30 cellular contexts compared by ENCODE assay signal in genomic region chr19:6540918-6541689, GRCh38. TPM values are rescaled to one million over a fixed set of nuclear protein-coding genes. Genes with fewer than 3 reads are reported as not detected.
DNase-seq lines count a peak whose midpoint lies in the region; ATAC-seq and TF ChIP-seq lines count a peak whose summit lies in the region.
"Had no signal": no experiment of that assay in that cellular context is flagged by ENCODE, and none has a peak within 500 bp of the region (broad histone marks: within the 10 kb centered on the region; RNA-seq: fewer than 3 reads in every experiment).

No MANE protein-coding gene starts in this region.

- H4K20me1 ChIP-seq in GM23248 (ENCODE audit: insufficient read depth) (no peaks in the 10 kb centered on the region), MM.1S (ENCODE audit: insufficient read depth, low read length) (no peaks in the 10 kb centered on the region)
- H4K20me1 ChIP-seq: BLaER1 had no signal

- H3K4me2 ChIP-seq in GM23248 (ENCODE audit: unreplicated experiment) (no peak overlapping the region), MM.1S (ENCODE audit: low read depth, low read length) (no peak overlapping the region)
- H3K4me2 ChIP-seq: BLaER1 had no signal

- H3F3A ChIP-seq in GM23248 (ENCODE audit: insufficient read depth) = peaks cover 12% of the 10 kb centered on the region; the same call in 1 of the 2 replicates
- H3F3A ChIP-seq in MM.1S (ENCODE audit: insufficient read depth, low read length) = peaks cover 13% of the 10 kb centered on the region

- no peaks in the 10 kb centered on the region for H3K9me3 Mint-ChIP-seq in chondrocyte (ENCODE audit: low read depth)
- H3K9me3 Mint-ChIP-seq: effector memory CD8-positive, alpha-beta T cell had no signal

- no peaks in the 10 kb centered on the region for H3K4me1 Mint-ChIP-seq in chondrocyte (ENCODE audit: low read depth)
- H3K4me1 Mint-ChIP-seq: nephron progenitor cell had no signal

- no peak overlapping the region for H2AFZ ChIP-seq in GM23248
- H2AFZ ChIP-seq in MM.1S (ENCODE audit: low read length) = no peak overlapping the region

- peaks cover 4% of the 10 kb centered on the region for H3K27me3 Mint-ChIP-seq in chondrocyte (ENCODE audit: low read depth)
- H3K27me3 Mint-ChIP-seq: activated CD4-positive, alpha-beta T cell treated with anti-CD3 and anti-CD28 coated beads, Interleukin-2, amount 10 ng/mL, durations not matched to agents 7 days and 5 days; effector memory CD8-positive, alpha-beta T cell had no signal

- H3K36me3 Mint-ChIP-seq in chondrocyte (ENCODE audit: low read depth) = peaks cover 1% of the 10 kb centered on the region

- H3K27ac Mint-ChIP-seq in chondrocyte (ENCODE audit: unreplicated experiment) = no peak overlapping the region
- H3K27ac Mint-ChIP-seq: activated CD4-positive, alpha-beta T cell treated with anti-CD3 and anti-CD28 coated beads, Interleukin-2, amount 10 ng/mL, durations not matched to agents 7 days and 5 days; effector memory CD8-positive, alpha-beta T cell; nephron progenitor cell had no signal

- no peak for TF ChIP-seq CTCF in chondrocyte (IDR thresholded peaks at IDR 0.05)
- no peak for TF ChIP-seq CTCF in mucosa of descending colon (IDR thresholded peaks at IDR 0.05)
- TF ChIP-seq CTCF in MM.1S (IDR thresholded peaks at IDR 0.05; ENCODE audit: low read length) = no peak

- DNase-seq in GM23248 (peak; percentile 50), MV-4-11 (lab: John Stamatoyannopoulos, UW) (peak; percentile 49), chondrocyte (ENCODE audit: low spot score) (peak; percentile 22), mucosa of descending colon (no peak), MM.1S (no peak), sciatic nerve (ENCODE audit: low spot score) (no peak), T-helper 9 cell (no peak)
- DNase-seq in activated CD4-positive, alpha-beta T cell treated with anti-CD3 and anti-CD28 coated beads for 1 hour = no peak
- DNase-seq: activated CD4-positive, alpha-beta T cell treated with anti-CD3 and anti-CD28 coated beads, Interleukin-2, amount 10 ng/mL, durations not matched to agents 7 days and 5 days; activated T-cell treated with anti-CD3 and anti-CD28 coated beads, Interleukin-2, amount 50 U/mL, for 4 hours; central memory CD4-positive, alpha-beta T cell; effector memory CD8-positive, alpha-beta T cell; esophagus squamous epithelium; gastrocnemius medialis; NCI-H1417 treated with DMSO at 0.1 percent for 48 hours; NCI-H2081 treated with DMSO at 0.1 percent for 48 hours; NCI-H345; nephron progenitor cell; SJCRH30; stimulated activated CD4-positive, alpha-beta T cell treated with anti-CD3 and anti-CD28 coated beads, Interleukin-15, amount 100 ng/mL, for 24 hours; stimulated activated CD4-positive, alpha-beta T cell treated with anti-CD3 and anti-CD28 coated beads, Interleukin-4, amount 100 ng/mL, for 4 hours; upper lobe of left lung had no signal

- no peaks in the 10 kb centered on the region for H3K27me3 ChIP-seq in GM23248 (replicated peaks; ENCODE audit: insufficient read depth)
- H3K27me3 ChIP-seq in MM.1S (replicated peaks; ENCODE audit: insufficient read depth, low read length) = peaks cover 12% of the 10 kb centered on the region
- H3K27me3 ChIP-seq: BLaER1, esophagus squamous epithelium, gastrocnemius medialis, SJCRH30, upper lobe of left lung had no signal

- H3K9me3 ChIP-seq in GM23248 (ENCODE audit: low read depth) (no peaks in the 10 kb centered on the region), mucosa of descending colon (no peaks in the 10 kb centered on the region), MM.1S (replicated peaks; ENCODE audit: insufficient read depth, low read length) (0 out of 2 replicates have a peak, but pooled peaks cover 2% of the 10 kb centered on the region)
- H3K9me3 ChIP-seq: esophagus squamous epithelium, gastrocnemius medialis, SJCRH30, upper lobe of left lung had no signal

- H3K79me2 ChIP-seq in GM23248 (ENCODE audit: insufficient read depth) (no peaks in the 10 kb centered on the region), MM.1S (ENCODE audit: low read length) (no peaks in the 10 kb centered on the region)

- H3K4me1 ChIP-seq in GM23248 (ENCODE audit: insufficient read depth) = peaks cover 13% of the 10 kb centered on the region
- H3K4me1 ChIP-seq in mucosa of descending colon (ENCODE audit: low read depth) = peaks cover 9% of the 10 kb centered on the region
- peaks cover 17% of the 10 kb centered on the region for H3K4me1 ChIP-seq in MM.1S (ENCODE audit: low read length)
- H3K4me1 ChIP-seq: gastrocnemius medialis, SJCRH30 had no signal

- H3K4me3 Mint-ChIP-seq in chondrocyte (ENCODE audit: unreplicated experiment) = no peak overlapping the region
- H3K4me3 Mint-ChIP-seq: activated CD4-positive, alpha-beta T cell treated with anti-CD3 and anti-CD28 coated beads, Interleukin-2, amount 10 ng/mL, durations not matched to agents 7 days and 5 days; activated T-cell treated with anti-CD3 and anti-CD28 coated beads, Interleukin-2, amount 50 U/mL, for 4 hours; effector memory CD8-positive, alpha-beta T cell; nephron progenitor cell had no signal

- H3K27ac ChIP-seq in GM23248 = no peak overlapping the region
- H3K27ac ChIP-seq in MM.1S (ENCODE audit: low read length) = no peak overlapping the region
- H3K27ac ChIP-seq: BLaER1, esophagus squamous epithelium, gastrocnemius medialis, SJCRH30, upper lobe of left lung had no signal

- no peak overlapping the region for H3K9ac ChIP-seq in GM23248
- H3K9ac ChIP-seq in MM.1S (ENCODE audit: low read length) = no peak overlapping the region
- H3K9ac ChIP-seq: BLaER1 had no signal

- ATAC-seq in mucosa of descending colon (peak; percentile 34), sciatic nerve (no peak)
- ATAC-seq: activated T-cell treated with anti-CD3 and anti-CD28 coated beads, Interleukin-2, amount 50 U/mL, for 4 hours; effector memory CD8-positive, alpha-beta T cell; gastrocnemius medialis; HCT116 had no signal

- in situ Hi-C loops in GM23248 (cut with MboI) = no loop called here

- H3K9me2 ChIP-seq in GM23248 (ENCODE audit: insufficient read depth) (no peaks in the 10 kb centered on the region), MM.1S (replicated peaks; ENCODE audit: insufficient read depth, low read length) (no peaks in the 10 kb centered on the region)

- no peak overlapping the region for H3K4me3 ChIP-seq in GM23248
- no peak overlapping the region for H3K4me3 ChIP-seq in mucosa of descending colon
- no peak overlapping the region for H3K4me3 ChIP-seq in MM.1S (ENCODE audit: low read length)
- H3K4me3 ChIP-seq: BLaER1, esophagus squamous epithelium, gastrocnemius medialis, lung, SJCRH30, upper lobe of left lung had no signal

- intact Hi-C loops in mucosa of descending colon (cut with DNase I, micrococcal nuclease) (no loop called here), sciatic nerve (cut with DNase I) (no loop called here)

- H3K36me3 ChIP-seq in GM23248 (ENCODE audit: low read depth) (no peaks in the 10 kb centered on the region), mucosa of descending colon (ENCODE audit: low read depth) (no peaks in the 10 kb centered on the region), MM.1S (replicated peaks; ENCODE audit: insufficient read depth, low read length) (no peaks in the 10 kb centered on the region)
- H3K36me3 ChIP-seq: BLaER1, gastrocnemius medialis, SJCRH30, upper lobe of left lung had no signal

- WGBS in GM23248 (ENCODE audit: low coverage in 1 of 2, low lambda C conversion rate in 2 of 2, missing lambda C conversion rate in 2 of 2), 2 experiments = 68 to 70% methylated on average over 13 of the region's 13 CpGs

RNA-seq across cellular contexts. Expression of gene TNFSF9, which starts 10.3 kb away (rescaled TPM):
- total RNA-seq in GM23248 (2014; rRNA removed; shearing (Covaris generic)) = 0.22 and 1.1 TPM in 2 replicates
- 0.29 and 0.58 TPM in 2 replicates for polyA plus RNA-seq in GM23248 (2016; fragmentation: Nextera tagmentation; extraction: Ambion mirVana)
- total RNA-seq in chondrocyte (5.9 to 6.9 TPM (median 6.7 TPM) in 3 replicates), mucosa of descending colon (1 to 10 TPM in 2 of 3 donors, under 1 TPM in 1; 0.58 to 1.2 (median 1.0) TPM), sciatic nerve (0.62 TPM)
- total RNA-seq: SJCRH30 had no signal

RNA-seq across cellular contexts. Expression of gene TUBB4A, which starts 39.0 kb away (rescaled TPM):
- not detected in 2 replicates for total RNA-seq in GM23248 (2014; rRNA removed; shearing (Covaris generic))
- not detected in 2 replicates for polyA plus RNA-seq in GM23248 (2016; fragmentation: Nextera tagmentation; extraction: Ambion mirVana)
- total RNA-seq in chondrocyte (0.26 to 0.99 TPM (median 0.70 TPM) in 3 replicates), mucosa of descending colon (10 to 100 TPM in 1 of 3 donors, under 1 TPM in 2; 0.26 to 14.6 (median 0.82) TPM), sciatic nerve (47.8 TPM)
- total RNA-seq: osteocyte, RPMI7951, SJCRH30 had no signal

RNA-seq across cellular contexts. Expression of gene CD70, which starts 49.8 kb away (rescaled TPM):
- not detected in 2 replicates for total RNA-seq in GM23248 (2014; rRNA removed; shearing (Covaris generic))
- polyA plus RNA-seq in GM23248 (2016; fragmentation: Nextera tagmentation; extraction: Ambion mirVana) = 0.20 and 0.49 TPM in 2 replicates
- total RNA-seq in chondrocyte = 3.3 to 8.1 TPM (median 3.9 TPM) in 3 replicates
- 1 to 10 TPM in 1 of 3 donors, not detected in 2; 1.0 TPM for total RNA-seq in mucosa of descending colon
- total RNA-seq in sciatic nerve = not detected
- total RNA-seq: gastrocnemius medialis, mucosa of gallbladder, SJCRH30, subcutaneous adipose tissue had no signal

RNA-seq across cellular contexts. Expression of gene DENND1C, which starts 59.5 kb away (rescaled TPM):
- total RNA-seq in GM23248 (2014; rRNA removed; shearing (Covaris generic)) = not detected in 2 replicates
- not detected in 2 replicates for polyA plus RNA-seq in GM23248 (2016; fragmentation: Nextera tagmentation; extraction: Ambion mirVana)
- not detected in 3 replicates for total RNA-seq in chondrocyte
- 1 to 10 TPM; 3.8 to 4.7 (median 4.1) TPM for total RNA-seq in mucosa of descending colon
- total RNA-seq in sciatic nerve = 5.5 TPM
- total RNA-seq: M059J, osteocyte, RPMI7951, SJCRH30 had no signal

Comparison
In these comparisons a context has a peak if more than half of its experiments do, and no peak if none do; other contexts are left out.
1. DNase-seq: peak in GM23248 (single experiment), MV-4-11 (single experiment) and chondrocyte (single experiment); none in mucosa of descending colon (0 of 3), MM.1S (single experiment), sciatic nerve (single experiment), T-helper 9 cell (single experiment) and activated CD4-positive, alpha-beta T cell treated with anti-CD3 and anti-CD28 coated beads for 1 hour (single experiment).